Comparison of ENCODE assay signal across 2 cellular contexts in the genomic region with DNA sequence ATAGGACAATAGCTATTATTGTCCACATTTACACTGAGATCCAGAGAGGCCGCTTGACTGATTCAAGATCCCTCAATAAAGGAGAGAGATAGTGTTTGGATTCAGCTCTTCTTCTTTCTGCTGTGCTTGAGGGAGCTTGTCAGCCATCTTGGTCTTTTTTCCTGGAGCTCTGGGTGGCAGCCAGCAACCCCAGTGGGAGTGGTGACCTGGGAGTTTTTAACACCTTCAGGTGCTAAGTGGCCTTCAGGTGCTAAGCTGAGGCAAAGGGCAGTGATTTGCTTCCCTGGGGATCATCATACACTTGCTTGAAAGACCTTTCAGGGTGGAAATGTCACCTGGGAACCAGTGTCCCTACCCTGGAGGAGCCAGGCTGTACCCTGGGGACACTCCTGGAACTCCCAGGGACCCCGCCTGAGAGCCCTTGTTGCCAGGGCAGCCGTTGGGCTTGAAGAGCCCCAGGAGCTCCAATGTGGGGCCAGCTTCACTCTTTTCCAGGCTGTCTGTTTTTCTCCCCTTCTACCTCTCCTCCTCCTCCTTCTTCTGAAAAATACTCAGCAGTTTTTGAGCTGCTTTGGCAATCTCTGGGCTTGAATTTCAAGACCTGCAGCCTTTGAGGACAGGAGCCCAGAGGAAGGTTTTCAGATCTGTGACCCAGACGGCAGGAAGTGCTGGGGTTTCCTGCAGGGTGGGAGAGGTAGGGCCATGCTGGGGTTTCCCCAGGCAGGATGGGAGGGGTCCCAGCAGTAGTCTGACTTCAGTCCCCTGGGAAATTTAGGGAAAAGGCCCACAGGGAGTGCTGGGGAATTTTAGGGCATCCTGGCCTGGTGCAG.
TF ChIP-seq lines count a peak whose summit lies in the region.

No MANE protein-coding gene starts in this region.

TF ChIP-seq in HEK293, 187 proteins besides CTCF, POLR2A, EP300 and RAD21:
- TF ChIP-seq, protein P1, sequence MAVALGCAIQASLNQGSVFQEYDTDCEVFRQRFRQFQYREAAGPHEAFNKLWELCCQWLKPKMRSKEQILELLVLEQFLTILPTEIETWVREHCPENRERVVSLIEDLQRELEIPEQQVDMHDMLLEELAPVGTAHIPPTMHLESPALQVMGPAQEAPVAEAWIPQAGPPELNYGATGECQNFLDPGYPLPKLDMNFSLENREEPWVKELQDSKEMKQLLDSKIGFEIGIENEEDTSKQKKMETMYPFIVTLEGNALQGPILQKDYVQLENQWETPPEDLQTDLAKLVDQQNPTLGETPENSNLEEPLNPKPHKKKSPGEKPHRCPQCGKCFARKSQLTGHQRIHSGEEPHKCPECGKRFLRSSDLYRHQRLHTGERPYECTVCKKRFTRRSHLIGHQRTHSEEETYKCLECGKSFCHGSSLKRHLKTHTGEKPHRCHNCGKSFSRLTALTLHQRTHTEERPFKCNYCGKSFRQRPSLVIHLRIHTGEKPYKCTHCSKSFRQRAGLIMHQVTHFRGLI (tag by site-specific recombination; IDR thresholded peaks at IDR 0.05) = peak; percentile 53; the same call in 1 of the 2 replicates
- TF ChIP-seq, protein P2, sequence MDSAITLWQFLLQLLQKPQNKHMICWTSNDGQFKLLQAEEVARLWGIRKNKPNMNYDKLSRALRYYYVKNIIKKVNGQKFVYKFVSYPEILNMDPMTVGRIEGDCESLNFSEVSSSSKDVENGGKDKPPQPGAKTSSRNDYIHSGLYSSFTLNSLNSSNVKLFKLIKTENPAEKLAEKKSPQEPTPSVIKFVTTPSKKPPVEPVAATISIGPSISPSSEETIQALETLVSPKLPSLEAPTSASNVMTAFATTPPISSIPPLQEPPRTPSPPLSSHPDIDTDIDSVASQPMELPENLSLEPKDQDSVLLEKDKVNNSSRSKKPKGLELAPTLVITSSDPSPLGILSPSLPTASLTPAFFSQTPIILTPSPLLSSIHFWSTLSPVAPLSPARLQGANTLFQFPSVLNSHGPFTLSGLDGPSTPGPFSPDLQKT (IDR thresholded peaks at IDR 0.05; ENCODE audit: borderline replicate concordance, low read depth, low read length) = no peak
- TF ChIP-seq ZBTB20 (tag by site-specific recombination; IDR thresholded peaks at IDR 0.05) (no peak), ZIC2 (tag by site-specific recombination; IDR thresholded peaks at IDR 0.05) (peak; percentile 27; the same call in 1 of the 2 replicates), YY1 (tag by site-specific recombination; IDR thresholded peaks at IDR 0.05) (no peak), ZNF658 (tag by site-specific recombination; IDR thresholded peaks at IDR 0.05) (no peak)

TF ChIP-seq in GM12878, 131 proteins besides CTCF, POLR2A, EP300 and RAD21:
- TF ChIP-seq IKZF2 (IDR thresholded peaks at IDR 0.05) (no peak), SUZ12 (IDR thresholded peaks at IDR 0.05; ENCODE audit: unreplicated experiment) (no peak), BMI1 (IDR thresholded peaks at IDR 0.05; ENCODE audit: borderline replicate concordance) (no peak), NFIC (IDR thresholded peaks at IDR 0.05; ENCODE audit: low read depth, low read length) (no peak), SP1 (IDR thresholded peaks at IDR 0.05; ENCODE audit: low read depth, low read length) (no peak), FOXM1 (IDR thresholded peaks at IDR 0.05; ENCODE audit: low read depth, low read length) (no peak), HDAC2 (IDR thresholded peaks at IDR 0.05) (no peak), ZBED1 (IDR thresholded peaks at IDR 0.05; ENCODE audit: borderline replicate concordance) (no peak), ZZZ3 (IDR thresholded peaks at IDR 0.05; ENCODE audit: control insufficient read depth, insufficient read length, low read depth) (no peak), SMC3 (IDR thresholded peaks at IDR 0.05; ENCODE audit: borderline replicate concordance, low read length) (no peak), KLF5 (IDR thresholded peaks at IDR 0.05; ENCODE audit: partially characterized antibody) (no peak), TAF1 (IDR thresholded peaks at IDR 0.05; ENCODE audit: borderline replicate concordance, low read depth, low read length) (no peak), ZNF217 (IDR thresholded peaks at IDR 0.05) (no peak)
- TF ChIP-seq, protein P3, sequence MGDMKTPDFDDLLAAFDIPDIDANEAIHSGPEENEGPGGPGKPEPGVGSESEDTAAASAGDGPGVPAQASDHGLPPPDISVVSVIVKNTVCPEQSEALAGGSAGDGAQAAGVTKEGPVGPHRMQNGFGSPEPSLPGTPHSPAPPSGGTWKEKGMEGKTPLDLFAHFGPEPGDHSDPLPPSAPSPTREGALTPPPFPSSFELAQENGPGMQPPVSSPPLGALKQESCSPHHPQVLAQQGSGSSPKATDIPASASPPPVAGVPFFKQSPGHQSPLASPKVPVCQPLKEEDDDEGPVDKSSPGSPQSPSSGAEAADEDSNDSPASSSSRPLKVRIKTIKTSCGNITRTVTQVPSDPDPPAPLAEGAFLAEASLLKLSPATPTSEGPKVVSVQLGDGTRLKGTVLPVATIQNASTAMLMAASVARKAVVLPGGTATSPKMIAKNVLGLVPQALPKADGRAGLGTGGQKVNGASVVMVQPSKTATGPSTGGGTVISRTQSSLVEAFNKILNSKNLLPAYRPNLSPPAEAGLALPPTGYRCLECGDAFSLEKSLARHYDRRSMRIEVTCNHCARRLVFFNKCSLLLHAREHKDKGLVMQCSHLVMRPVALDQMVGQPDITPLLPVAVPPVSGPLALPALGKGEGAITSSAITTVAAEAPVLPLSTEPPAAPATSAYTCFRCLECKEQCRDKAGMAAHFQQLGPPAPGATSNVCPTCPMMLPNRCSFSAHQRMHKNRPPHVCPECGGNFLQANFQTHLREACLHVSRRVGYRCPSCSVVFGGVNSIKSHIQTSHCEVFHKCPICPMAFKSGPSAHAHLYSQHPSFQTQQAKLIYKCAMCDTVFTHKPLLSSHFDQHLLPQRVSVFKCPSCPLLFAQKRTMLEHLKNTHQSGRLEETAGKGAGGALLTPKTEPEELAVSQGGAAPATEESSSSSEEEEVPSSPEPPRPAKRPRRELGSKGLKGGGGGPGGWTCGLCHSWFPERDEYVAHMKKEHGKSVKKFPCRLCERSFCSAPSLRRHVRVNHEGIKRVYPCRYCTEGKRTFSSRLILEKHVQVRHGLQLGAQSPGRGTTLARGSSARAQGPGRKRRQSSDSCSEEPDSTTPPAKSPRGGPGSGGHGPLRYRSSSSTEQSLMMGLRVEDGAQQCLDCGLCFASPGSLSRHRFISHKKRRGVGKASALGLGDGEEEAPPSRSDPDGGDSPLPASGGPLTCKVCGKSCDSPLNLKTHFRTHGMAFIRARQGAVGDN (IDR thresholded peaks at IDR 0.05) = no peak
- TF ChIP-seq, protein P4, sequence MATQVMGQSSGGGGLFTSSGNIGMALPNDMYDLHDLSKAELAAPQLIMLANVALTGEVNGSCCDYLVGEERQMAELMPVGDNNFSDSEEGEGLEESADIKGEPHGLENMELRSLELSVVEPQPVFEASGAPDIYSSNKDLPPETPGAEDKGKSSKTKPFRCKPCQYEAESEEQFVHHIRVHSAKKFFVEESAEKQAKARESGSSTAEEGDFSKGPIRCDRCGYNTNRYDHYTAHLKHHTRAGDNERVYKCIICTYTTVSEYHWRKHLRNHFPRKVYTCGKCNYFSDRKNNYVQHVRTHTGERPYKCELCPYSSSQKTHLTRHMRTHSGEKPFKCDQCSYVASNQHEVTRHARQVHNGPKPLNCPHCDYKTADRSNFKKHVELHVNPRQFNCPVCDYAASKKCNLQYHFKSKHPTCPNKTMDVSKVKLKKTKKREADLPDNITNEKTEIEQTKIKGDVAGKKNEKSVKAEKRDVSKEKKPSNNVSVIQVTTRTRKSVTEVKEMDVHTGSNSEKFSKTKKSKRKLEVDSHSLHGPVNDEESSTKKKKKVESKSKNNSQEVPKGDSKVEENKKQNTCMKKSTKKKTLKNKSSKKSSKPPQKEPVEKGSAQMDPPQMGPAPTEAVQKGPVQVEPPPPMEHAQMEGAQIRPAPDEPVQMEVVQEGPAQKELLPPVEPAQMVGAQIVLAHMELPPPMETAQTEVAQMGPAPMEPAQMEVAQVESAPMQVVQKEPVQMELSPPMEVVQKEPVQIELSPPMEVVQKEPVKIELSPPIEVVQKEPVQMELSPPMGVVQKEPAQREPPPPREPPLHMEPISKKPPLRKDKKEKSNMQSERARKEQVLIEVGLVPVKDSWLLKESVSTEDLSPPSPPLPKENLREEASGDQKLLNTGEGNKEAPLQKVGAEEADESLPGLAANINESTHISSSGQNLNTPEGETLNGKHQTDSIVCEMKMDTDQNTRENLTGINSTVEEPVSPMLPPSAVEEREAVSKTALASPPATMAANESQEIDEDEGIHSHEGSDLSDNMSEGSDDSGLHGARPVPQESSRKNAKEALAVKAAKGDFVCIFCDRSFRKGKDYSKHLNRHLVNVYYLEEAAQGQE (IDR thresholded peaks at IDR 0.05; ENCODE audit: low read depth, low read length) = no peak
- TF ChIP-seq, protein P5, sequence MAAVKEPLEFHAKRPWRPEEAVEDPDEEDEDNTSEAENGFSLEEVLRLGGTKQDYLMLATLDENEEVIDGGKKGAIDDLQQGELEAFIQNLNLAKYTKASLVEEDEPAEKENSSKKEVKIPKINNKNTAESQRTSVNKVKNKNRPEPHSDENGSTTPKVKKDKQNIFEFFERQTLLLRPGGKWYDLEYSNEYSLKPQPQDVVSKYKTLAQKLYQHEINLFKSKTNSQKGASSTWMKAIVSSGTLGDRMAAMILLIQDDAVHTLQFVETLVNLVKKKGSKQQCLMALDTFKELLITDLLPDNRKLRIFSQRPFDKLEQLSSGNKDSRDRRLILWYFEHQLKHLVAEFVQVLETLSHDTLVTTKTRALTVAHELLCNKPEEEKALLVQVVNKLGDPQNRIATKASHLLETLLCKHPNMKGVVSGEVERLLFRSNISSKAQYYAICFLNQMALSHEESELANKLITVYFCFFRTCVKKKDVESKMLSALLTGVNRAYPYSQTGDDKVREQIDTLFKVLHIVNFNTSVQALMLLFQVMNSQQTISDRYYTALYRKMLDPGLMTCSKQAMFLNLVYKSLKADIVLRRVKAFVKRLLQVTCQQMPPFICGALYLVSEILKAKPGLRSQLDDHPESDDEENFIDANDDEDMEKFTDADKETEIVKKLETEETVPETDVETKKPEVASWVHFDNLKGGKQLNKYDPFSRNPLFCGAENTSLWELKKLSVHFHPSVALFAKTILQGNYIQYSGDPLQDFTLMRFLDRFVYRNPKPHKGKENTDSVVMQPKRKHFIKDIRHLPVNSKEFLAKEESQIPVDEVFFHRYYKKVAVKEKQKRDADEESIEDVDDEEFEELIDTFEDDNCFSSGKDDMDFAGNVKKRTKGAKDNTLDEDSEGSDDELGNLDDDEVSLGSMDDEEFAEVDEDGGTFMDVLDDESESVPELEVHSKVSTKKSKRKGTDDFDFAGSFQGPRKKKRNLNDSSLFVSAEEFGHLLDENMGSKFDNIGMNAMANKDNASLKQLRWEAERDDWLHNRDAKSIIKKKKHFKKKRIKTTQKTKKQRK (IDR thresholded peaks at IDR 0.05; ENCODE audit: low read depth, low read length) = no peak
- TF ChIP-seq, protein P6, sequence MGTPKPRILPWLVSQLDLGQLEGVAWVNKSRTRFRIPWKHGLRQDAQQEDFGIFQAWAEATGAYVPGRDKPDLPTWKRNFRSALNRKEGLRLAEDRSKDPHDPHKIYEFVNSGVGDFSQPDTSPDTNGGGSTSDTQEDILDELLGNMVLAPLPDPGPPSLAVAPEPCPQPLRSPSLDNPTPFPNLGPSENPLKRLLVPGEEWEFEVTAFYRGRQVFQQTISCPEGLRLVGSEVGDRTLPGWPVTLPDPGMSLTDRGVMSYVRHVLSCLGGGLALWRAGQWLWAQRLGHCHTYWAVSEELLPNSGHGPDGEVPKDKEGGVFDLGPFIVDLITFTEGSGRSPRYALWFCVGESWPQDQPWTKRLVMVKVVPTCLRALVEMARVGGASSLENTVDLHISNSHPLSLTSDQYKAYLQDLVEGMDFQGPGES (IDR thresholded peaks at IDR 0.05) = no peak
- TF ChIP-seq, protein P7, sequence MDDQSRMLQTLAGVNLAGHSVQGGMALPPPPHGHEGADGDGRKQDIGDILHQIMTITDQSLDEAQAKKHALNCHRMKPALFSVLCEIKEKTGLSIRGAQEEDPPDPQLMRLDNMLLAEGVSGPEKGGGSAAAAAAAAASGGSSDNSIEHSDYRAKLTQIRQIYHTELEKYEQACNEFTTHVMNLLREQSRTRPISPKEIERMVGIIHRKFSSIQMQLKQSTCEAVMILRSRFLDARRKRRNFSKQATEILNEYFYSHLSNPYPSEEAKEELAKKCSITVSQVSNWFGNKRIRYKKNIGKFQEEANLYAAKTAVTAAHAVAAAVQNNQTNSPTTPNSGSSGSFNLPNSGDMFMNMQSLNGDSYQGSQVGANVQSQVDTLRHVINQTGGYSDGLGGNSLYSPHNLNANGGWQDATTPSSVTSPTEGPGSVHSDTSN (IDR thresholded peaks at IDR 0.05; ENCODE audit: insufficient replicate concordance, low read depth, low read length) = no peak
- TF ChIP-seq, protein P8, sequence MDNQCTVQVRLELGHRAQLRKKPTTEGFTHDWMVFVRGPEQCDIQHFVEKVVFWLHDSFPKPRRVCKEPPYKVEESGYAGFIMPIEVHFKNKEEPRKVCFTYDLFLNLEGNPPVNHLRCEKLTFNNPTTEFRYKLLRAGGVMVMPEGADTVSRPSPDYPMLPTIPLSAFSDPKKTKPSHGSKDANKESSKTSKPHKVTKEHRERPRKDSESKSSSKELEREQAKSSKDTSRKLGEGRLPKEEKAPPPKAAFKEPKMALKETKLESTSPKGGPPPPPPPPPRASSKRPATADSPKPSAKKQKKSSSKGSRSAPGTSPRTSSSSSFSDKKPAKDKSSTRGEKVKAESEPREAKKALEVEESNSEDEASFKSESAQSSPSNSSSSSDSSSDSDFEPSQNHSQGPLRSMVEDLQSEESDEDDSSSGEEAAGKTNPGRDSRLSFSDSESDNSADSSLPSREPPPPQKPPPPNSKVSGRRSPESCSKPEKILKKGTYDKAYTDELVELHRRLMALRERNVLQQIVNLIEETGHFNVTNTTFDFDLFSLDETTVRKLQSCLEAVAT (IDR thresholded peaks at IDR 0.05) = no peak
- TF ChIP-seq, protein P9, sequence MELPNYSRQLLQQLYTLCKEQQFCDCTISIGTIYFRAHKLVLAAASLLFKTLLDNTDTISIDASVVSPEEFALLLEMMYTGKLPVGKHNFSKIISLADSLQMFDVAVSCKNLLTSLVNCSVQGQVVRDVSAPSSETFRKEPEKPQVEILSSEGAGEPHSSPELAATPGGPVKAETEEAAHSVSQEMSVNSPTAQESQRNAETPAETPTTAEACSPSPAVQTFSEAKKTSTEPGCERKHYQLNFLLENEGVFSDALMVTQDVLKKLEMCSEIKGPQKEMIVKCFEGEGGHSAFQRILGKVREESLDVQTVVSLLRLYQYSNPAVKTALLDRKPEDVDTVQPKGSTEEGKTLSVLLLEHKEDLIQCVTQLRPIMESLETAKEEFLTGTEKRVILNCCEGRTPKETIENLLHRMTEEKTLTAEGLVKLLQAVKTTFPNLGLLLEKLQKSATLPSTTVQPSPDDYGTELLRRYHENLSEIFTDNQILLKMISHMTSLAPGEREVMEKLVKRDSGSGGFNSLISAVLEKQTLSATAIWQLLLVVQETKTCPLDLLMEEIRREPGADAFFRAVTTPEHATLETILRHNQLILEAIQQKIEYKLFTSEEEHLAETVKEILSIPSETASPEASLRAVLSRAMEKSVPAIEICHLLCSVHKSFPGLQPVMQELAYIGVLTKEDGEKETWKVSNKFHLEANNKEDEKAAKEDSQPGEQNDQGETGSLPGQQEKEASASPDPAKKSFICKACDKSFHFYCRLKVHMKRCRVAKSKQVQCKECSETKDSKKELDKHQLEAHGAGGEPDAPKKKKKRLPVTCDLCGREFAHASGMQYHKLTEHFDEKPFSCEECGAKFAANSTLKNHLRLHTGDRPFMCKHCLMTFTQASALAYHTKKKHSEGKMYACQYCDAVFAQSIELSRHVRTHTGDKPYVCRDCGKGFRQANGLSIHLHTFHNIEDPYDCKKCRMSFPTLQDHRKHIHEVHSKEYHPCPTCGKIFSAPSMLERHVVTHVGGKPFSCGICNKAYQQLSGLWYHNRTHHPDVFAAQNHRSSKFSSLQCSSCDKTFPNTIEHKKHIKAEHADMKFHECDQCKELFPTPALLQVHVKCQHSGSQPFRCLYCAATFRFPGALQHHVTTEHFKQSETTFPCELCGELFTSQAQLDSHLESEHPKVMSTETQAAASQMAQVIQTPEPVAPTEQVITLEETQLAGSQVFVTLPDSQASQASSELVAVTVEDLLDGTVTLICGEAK (IDR thresholded peaks at IDR 0.05; ENCODE audit: borderline replicate concordance) = no peak
